Comparison of ENCODE assay signal across 1 cellular context in genomic region chrX:23887448-23887847, GRCh38.
TF ChIP-seq lines count a peak whose summit lies in the region.

No MANE protein-coding gene starts in this region.

TF ChIP-seq in HepG2, 621 proteins besides CTCF, POLR2A, EP300 and RAD21 (continued from another document):
- TF ChIP-seq MNT (IDR thresholded peaks at IDR 0.05) (no peak), RBM39 (IDR thresholded peaks at IDR 0.05; ENCODE audit: low read depth, low read length, poor library complexity, severe bottlenecking) (no peak), MXD4 (CRISPR knock-in tag; IDR thresholded peaks at IDR 0.05) (no peak), KIAA2018 (CRISPR knock-in tag; IDR thresholded peaks at IDR 0.05; ENCODE audit: borderline replicate concordance) (no peak)
TF ChIP-seq in HepG2: peak in this region for 0.
